8 cellular contexts compared by ENCODE assay signal in the genomic region with DNA sequence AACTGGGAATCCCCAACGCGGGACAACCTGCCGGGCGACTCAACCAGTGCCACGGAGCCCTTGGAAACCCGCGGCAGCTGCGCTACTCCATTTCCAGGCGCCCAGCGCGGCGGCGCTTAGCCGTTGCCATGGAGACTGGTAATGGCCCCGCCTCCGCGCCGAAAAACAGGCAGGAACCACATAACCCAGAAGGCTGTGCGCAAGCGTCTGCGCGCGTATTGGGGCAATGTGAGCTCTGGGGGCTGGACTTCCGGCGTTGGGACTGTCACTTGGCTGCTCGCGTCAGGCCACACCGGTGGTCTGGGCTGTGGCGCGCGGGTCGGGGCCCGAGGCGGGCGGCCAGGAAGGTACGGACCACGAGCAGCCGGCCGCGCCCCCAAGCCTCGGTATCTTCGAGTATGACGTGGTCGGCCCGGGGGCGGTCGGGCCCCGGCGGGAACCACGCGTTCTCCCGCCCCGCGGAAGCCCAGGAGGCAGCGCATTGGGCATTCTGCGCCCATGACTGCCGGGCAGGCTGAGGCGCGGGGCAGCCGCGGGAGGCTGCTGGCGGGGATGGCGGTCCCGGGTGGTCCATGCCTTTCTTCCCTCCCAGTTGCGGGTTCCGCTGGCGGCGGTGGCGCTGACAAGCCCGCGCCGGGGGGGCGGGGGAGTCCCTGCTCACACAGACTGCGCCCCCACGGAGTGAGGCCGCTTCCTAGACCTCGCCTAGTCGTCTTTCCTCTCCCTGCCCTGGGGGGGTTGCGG. TPM values are rescaled to one million over a fixed set of nuclear protein-coding genes. Genes with fewer than 3 reads are reported as not detected.
DNase-seq lines count a peak whose midpoint lies in the region; ATAC-seq and TF ChIP-seq lines count a peak whose summit lies in the region.

A gene (plus strand): TSS at position 265 of the 744 bp plus-strand sequence. CDS start 2,080 bp downstream, outside the sequence.

- ATAC-seq in GM18505 (IDR thresholded peaks at IDR 0.05; ENCODE audit: unreplicated experiment): peak; percentile 85
- ATAC-seq in HG02970 (IDR thresholded peaks at IDR 0.05; ENCODE audit: low FRiP score, unreplicated experiment): peak; percentile 93

- no peaks in the 10 kb centered on the region for H3K9me3 ChIP-seq in vagina

- H3K27ac ChIP-seq in vagina: peak within 1 kb of the TSS; percentile 53

- TF ChIP-seq CTCF in vagina (IDR thresholded peaks at IDR 0.05): no peak

- intact Hi-C loops in vagina (cut with DNase I): no loop called here

- TF ChIP-seq POLR2A in GM18505 (IDR thresholded peaks at IDR 0.05; ENCODE audit: borderline replicate concordance, extremely low read depth, insufficient read depth, insufficient read length): peak; percentile 66
- TF ChIP-seq POLR2A in vagina (IDR thresholded peaks at IDR 0.05): no peak

- DNase-seq in NCI-H187 treated with DMSO at 0.1 percent for 48 hours (lab: John Stamatoyannopoulos, UW): peak; percentile 94
- peak; percentile 92 to 97 (median 96) for DNase-seq in T-helper 2 cell
- DNase-seq in anterior cingulate cortex (lab: John Stamatoyannopoulos, UW): peak; percentile 63 to 98 (median 96)
- DNase-seq in hepatic stellate cell (ENCODE audit: low spot score): peak; percentile 97
- peak; percentile 97 for DNase-seq in putamen (ENCODE audit: low spot score)
- DNase-seq in vagina (ENCODE audit: extremely low spot score in 2 of 2): peak in 1 of 2 donors; percentile 92

- peaks cover 0 to 12% of the 10 kb centered on the region in 2 donors for H3K36me3 ChIP-seq in vagina

- H3K4me1 ChIP-seq in vagina: peaks cover 19% of the 10 kb centered on the region

- H3K4me3 ChIP-seq in vagina: peak within 1 kb of the TSS; percentile 77 to 81

- H3K27me3 ChIP-seq in vagina: no peaks in the 10 kb centered on the region

RNA-seq across cellular contexts. Expression of the gene that starts here (rescaled TPM):
- total RNA-seq in vagina: 4.2 TPM
